ENCODE assay signal across 8 cellular contexts in the genomic region with DNA sequence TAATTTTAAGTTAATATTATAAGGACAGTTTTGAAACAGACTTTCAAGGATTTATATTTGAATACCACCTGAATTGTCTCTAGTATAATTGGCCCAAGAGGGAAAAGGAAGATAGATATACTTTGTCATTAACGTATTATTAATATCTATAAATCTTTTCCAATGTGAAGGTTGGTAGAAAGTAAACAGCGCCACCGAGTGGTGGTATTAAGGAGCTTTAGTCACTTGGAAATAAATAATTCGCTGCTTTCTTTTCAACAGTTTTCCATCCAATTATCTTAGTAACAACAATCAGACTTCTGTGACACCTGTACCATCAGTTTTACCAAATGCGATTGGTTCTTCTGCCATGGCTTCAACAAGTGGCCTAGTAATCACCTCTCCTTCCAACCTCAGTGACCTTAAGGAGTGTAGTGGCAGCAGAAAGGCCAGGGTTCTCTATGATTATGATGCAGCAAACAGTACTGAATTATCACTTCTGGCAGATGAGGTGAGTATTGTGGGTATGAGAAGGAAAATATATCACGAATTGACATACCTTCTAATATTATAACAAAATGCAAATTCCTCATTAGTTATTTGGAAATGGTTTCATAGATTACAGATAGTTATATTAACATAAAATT. TPM values are rescaled to one million over a fixed set of nuclear protein-coding genes. Genes with fewer than 3 reads are reported as not detected.
DNase-seq lines count a peak whose midpoint lies in the region; ATAC-seq and TF ChIP-seq lines count a peak whose summit lies in the region.

No MANE protein-coding gene starts in this region.

- H4K5ac ChIP-seq in mesendoderm (ENCODE audit: low read length) = no peak overlapping the region

- no peak for ATAC-seq in GM18868 (IDR thresholded peaks at IDR 0.05; ENCODE audit: unreplicated experiment)

- no peak overlapping the region for H3K9ac ChIP-seq in mesendoderm (ENCODE audit: low read length)

- no peak overlapping the region for H2BK15ac ChIP-seq in mesendoderm (replicated peaks; ENCODE audit: low read depth)

- peaks cover 4% of the 10 kb centered on the region for H3K36me3 ChIP-seq in mesendoderm (ENCODE audit: control insufficient read depth, insufficient read depth, low read length)

- H4K8ac ChIP-seq in mesendoderm (ENCODE audit: low read depth, low read length) = no peak overlapping the region

- no peak overlapping the region for H3K56ac ChIP-seq in mesendoderm (ENCODE audit: low read length)

- no peak overlapping the region for H3K4me3 ChIP-seq in AG04450 (ENCODE audit: low read depth, low read length)
- H3K4me3 ChIP-seq in mesendoderm (ENCODE audit: low read length) = no peak overlapping the region

- no peaks in the 10 kb centered on the region for H3K9me3 ChIP-seq in AG04450 (ENCODE audit: control insufficient read depth, insufficient read depth, low read length)

- H2BK120ac ChIP-seq in mesendoderm (ENCODE audit: low read depth, low read length) = no peak overlapping the region

- no peak overlapping the region for H2AK5ac ChIP-seq in mesendoderm (ENCODE audit: low read length)

- TF ChIP-seq CTCF in AG04450 (IDR thresholded peaks at IDR 0.05; ENCODE audit: low read depth, low read length) (peak; percentile 59), GM10248 (IDR thresholded peaks at IDR 0.05; ENCODE audit: control extremely low read depth, extremely low read depth, low read depth, missing control alignments) (peak; percentile 56)

- H3K4ac ChIP-seq in mesendoderm (ENCODE audit: low read depth, low read length) = no peak overlapping the region

- H3K27ac ChIP-seq in AG04450 (ENCODE audit: low read depth, low read length) (no peak overlapping the region), mesendoderm (ENCODE audit: low read depth, low read length) (no peak overlapping the region)

- CTCF ChIA-PET in AG04450 (lab: Charles Lee) (interaction anchor here (0.5 to 1.8 kb wide), 10 partner anchors 8 to 362 kb away, joined by 3 to 16 read pairs (median 4); partner anchors contain the start of gene SH3GLB1), GM10248 (lab: Yijun Ruan, JAX) (interaction anchor here (0.9 to 1.7 kb wide), 5 partner anchors 11 to 39 kb away, joined by 3 to 5 read pairs (median 4); no protein-coding TSS in a partner anchor)

- WGBS in mesendoderm (ENCODE audit: extremely low coverage, insufficient coverage, low lambda C conversion rate) = no CpG with 5 or more reads among the region's 6 CpGs

- no peaks in the 10 kb centered on the region for H3K79me1 ChIP-seq in mesendoderm (ENCODE audit: low read length)

- H3K27me3 ChIP-seq in AG04450 (ENCODE audit: control insufficient read depth, insufficient read depth, low read length) (no peaks in the 10 kb centered on the region), mesendoderm (ENCODE audit: insufficient read depth, low read length, poor library complexity) (no peaks in the 10 kb centered on the region)

- H3K79me2 ChIP-seq in mesendoderm (ENCODE audit: control insufficient read depth, insufficient read depth, low read length) = no peaks in the 10 kb centered on the region

- H3K4me1 ChIP-seq in mesendoderm (ENCODE audit: control insufficient read depth, low read depth, low read length) = no peaks in the 10 kb centered on the region

- no peak overlapping the region for H2BK5ac ChIP-seq in mesendoderm (ENCODE audit: low read length)

- H3K4me2 ChIP-seq in mesendoderm (ENCODE audit: low read length) = no peak overlapping the region

- H3K23ac ChIP-seq in mesendoderm (ENCODE audit: low read length) = no peak overlapping the region

- POLR2A ChIA-PET in AG04450 (lab: Yijun Ruan, JAX) (no interaction called here), GM10248 (lab: Yijun Ruan, JAX) (no interaction called here)

- no peak overlapping the region for H3K18ac ChIP-seq in mesendoderm (ENCODE audit: low read length)

- no peak for DNase-seq in AG04450 (ENCODE audit: low read depth, low spot score)
- DNase-seq in GM10248 (ENCODE audit: extremely low spot score) = no peak
- peak; percentile 45 for DNase-seq in OCI-M1 (lab: John Stamatoyannopoulos, UW)
- peak; percentile 29 for DNase-seq in central memory CD4-positive, alpha-beta T cell
- DNase-seq in mesendoderm = peak; percentile 28
- DNase-seq in hepatic stellate cell (ENCODE audit: low spot score) = no peak
- no peak for DNase-seq in OCI-M2 (lab: John Stamatoyannopoulos, UW; ENCODE audit: unreplicated experiment)

RNA-seq across cellular contexts. Expression of gene SH3GLB1, which starts 37.7 kb away (rescaled TPM):
- 61.3 and 75.9 TPM in 2 replicates for polyA plus RNA-seq in AG04450 (2011; rRNA removed)
- 31.8 and 63.3 TPM in 2 replicates for polyA minus RNA-seq in AG04450 (2011; rRNA and poly(A)+ RNA removed)
- 27.8 TPM for polyA plus RNA-seq in mesendoderm (2013, experiment 1 of 2)
- polyA plus RNA-seq in mesendoderm (2013, experiment 2 of 2) = 28.2 TPM

Comparison
In these comparisons a context has a peak if more than half of its experiments do, and no peak if none do; other contexts are left out.
1. DNase-seq: peak in OCI-M1 (single experiment), central memory CD4-positive, alpha-beta T cell (single experiment) and mesendoderm (single experiment); none in AG04450 (single experiment), GM10248 (single experiment), hepatic stellate cell (single experiment) and OCI-M2 (single experiment).